24 cellular contexts compared by ENCODE assay signal in genomic region chr5:2222246-2222645, GRCh38.
"Had no signal": no experiment of that assay in that cellular context is flagged by ENCODE, and none has a peak within 500 bp of the region (broad histone marks: within the 10 kb centered on the region; RNA-seq: fewer than 3 reads in every experiment).

No MANE protein-coding gene starts in this region.

- H3K4me1 Mint-ChIP-seq: mesothelial cell of epicardium had no signal

- H3K4me1 ChIP-seq: esophagus squamous epithelium, gastrocnemius medialis, heart right ventricle, left lung, lower lobe of right lung had no signal

- H3K27ac ChIP-seq: coronary artery, dorsolateral prefrontal cortex, esophagus squamous epithelium, gastrocnemius medialis, heart right ventricle, left lung, lower lobe of right lung had no signal

- DNase-seq: dermis blood vessel endothelial cell; dorsolateral prefrontal cortex; effector CD4-positive, alpha-beta T cell; effector memory CD4-positive, alpha-beta T cell; esophagus squamous epithelium; foreskin fibroblast; foreskin melanocyte; gastrocnemius medialis; glutamatergic neuron; head of caudate nucleus; heart right ventricle; hippocampal formation; kidney glomerular epithelial cell; left lung; left ventricle myocardium superior; lower lobe of right lung; mesenchymal stem cell; mucosa of descending colon had no signal

- H3K27me3 ChIP-seq: gastrocnemius medialis, left lung had no signal

- H3K4me3 ChIP-seq: coronary artery, dorsolateral prefrontal cortex, esophagus squamous epithelium, gastrocnemius medialis, heart right ventricle, left lung, lower lobe of right lung, mucosa of descending colon had no signal

- H3K9me3 ChIP-seq: esophagus squamous epithelium, gastrocnemius medialis, heart right ventricle, left lung, lower lobe of right lung, mucosa of descending colon had no signal

- ATAC-seq: gastrocnemius medialis, heart right ventricle, left lung, left ventricle myocardium superior, lower lobe of right lung, mucosa of descending colon had no signal

- H3K36me3 ChIP-seq: esophagus squamous epithelium, gastrocnemius medialis, heart right ventricle, left lung, lower lobe of right lung had no signal

- FAIRE-seq: colon, endothelial cell of umbilical vein, islet of Langerhans, keratinocyte had no signal

- H3K27ac Mint-ChIP-seq: mesothelial cell of epicardium had no signal

- H3K4me3 Mint-ChIP-seq: mesothelial cell of epicardium had no signal

- H3K36me3 Mint-ChIP-seq: mesothelial cell of epicardium had no signal
